Comparison of ENCODE assay signal across 8 cellular contexts in the genomic region with DNA sequence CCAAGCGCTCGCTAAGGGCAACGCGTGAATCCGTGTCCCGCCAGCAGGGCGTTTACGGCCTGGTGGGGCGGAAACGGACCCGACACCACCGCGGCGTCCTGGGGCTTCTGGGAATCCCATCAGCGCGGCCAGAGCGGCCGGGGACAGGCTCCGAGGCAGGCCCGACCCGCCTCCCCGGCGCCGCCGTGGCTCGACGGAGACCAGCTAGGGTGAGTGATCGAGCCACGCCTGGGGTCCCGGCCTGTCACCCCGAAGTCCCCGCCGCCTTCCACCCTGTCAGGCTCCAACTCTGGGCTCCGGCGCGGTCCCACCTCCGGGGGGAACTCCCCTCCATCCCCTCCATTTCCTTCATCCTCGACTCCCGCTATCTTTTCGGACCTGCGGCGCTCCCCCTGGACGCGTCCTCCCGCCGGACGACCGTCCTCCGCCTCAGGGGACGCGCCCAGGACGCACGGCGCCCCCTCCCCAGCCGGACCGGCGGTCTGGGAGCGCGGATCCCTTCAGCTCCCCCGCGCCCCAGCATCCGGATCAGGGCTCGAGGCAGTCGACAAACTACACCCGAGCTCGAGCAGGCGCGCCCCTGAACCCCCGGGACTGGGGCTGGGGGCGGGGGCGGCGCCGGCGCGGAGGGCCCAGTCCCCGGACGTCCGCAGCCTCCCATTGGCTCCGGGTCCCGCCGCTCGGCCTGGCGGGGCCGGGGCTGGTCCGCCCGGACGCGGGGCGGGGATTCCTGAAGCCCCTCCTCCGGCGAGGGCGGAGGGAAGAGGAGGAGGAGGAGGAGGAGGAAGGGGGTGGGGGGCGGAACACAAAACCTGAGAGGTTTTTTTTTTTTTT. TPM values are rescaled to one million over a fixed set of nuclear protein-coding genes. Genes with fewer than 3 reads are reported as not detected.
DNase-seq lines count a peak whose midpoint lies in the region; ATAC-seq and TF ChIP-seq lines count a peak whose summit lies in the region.

No MANE protein-coding gene starts in this region.

- peak overlapping the region; percentile 78 for H3K4me3 Mint-ChIP-seq in activated naive CD4-positive, alpha-beta T cell treated with anti-CD3 and anti-CD28 coated beads, Interleukin-2, amount 50 U/mL, for 24 hours
- H3K4me3 Mint-ChIP-seq in osteocyte (ENCODE audit: unreplicated experiment) = peak overlapping the region; percentile 81

- H3K9me3 ChIP-seq in HCT116 (ENCODE audit: control insufficient read depth in 1 of 2, insufficient read depth in 1 of 2, low read depth in 1 of 2, low read length in 2 of 2) = no peaks in the 10 kb centered on the region
- no peaks in the 10 kb centered on the region for H3K9me3 ChIP-seq in thoracic aorta

- RAD21 ChIA-PET in HCT116 (lab: Charles Lee; ENCODE audit: low non-redundant PET in 1 of 2, low total read pairs in 2 of 2, uncharacterized antibody in 2 of 2, unreplicated experiment in 2 of 2) = interaction anchor here in 1 of 2 experiments (0.5 to 0.8 kb wide), 2 partner anchors 8 to 105 kb away, joined by 5 to 7 read pairs; no protein-coding TSS in a partner anchor

- CTCF ChIA-PET in HCT116 (lab: Charles Lee) = interaction anchor here (1.9 kb wide), 1 partner anchor 93 kb away, joined by 5 read pairs; a partner anchor contains a TSS

- peak overlapping the region; percentile 27 for H3K27ac Mint-ChIP-seq in activated naive CD4-positive, alpha-beta T cell treated with anti-CD3 and anti-CD28 coated beads, Interleukin-2, amount 50 U/mL, for 24 hours
- peak overlapping the region; percentile 81 for H3K27ac Mint-ChIP-seq in osteocyte (ENCODE audit: unreplicated experiment)

- no peaks in the 10 kb centered on the region for H3K9me2 ChIP-seq in HCT116 (ENCODE audit: insufficient read depth)

- ATAC-seq in HCT116 (peak; percentile 93), thoracic aorta (ENCODE audit: insufficient number of reproducible peaks, low FRiP score, low read depth) (peak; percentile 94)

- peak overlapping the region; percentile 96 for H3K9ac ChIP-seq in HCT116 (ENCODE audit: low read length)

- H3K4me3 ChIP-seq in HCT116 (replicated peaks in 1 of 2; ENCODE audit: low read depth in 1 of 2, low read length in 2 of 2) (peak overlapping the region; percentile 84 to 99), thoracic aorta (peak overlapping the region; percentile 94)

- H3K36me3 ChIP-seq in HCT116 (ENCODE audit: control insufficient read depth in 1 of 2, insufficient read depth in 2 of 2, low read length in 2 of 2) (no peaks in the 10 kb centered on the region), thoracic aorta (no peaks in the 10 kb centered on the region)

- H2AFZ ChIP-seq in HCT116 (ENCODE audit: low read depth, low read length, poor library complexity, severe bottlenecking) = no peak overlapping the region

- no peak for TF ChIP-seq POLR2A in HCT116 (IDR thresholded peaks at IDR 0.05; ENCODE audit: borderline replicate concordance, extremely low read depth, insufficient read depth, insufficient read length)

- H3K27ac ChIP-seq in HCT116 (ENCODE audit: low read depth, low read length) = peak overlapping the region; percentile 91
- H3K27ac ChIP-seq in thoracic aorta = peak overlapping the region; percentile 97 to 99

- no peaks in the 10 kb centered on the region for H3K27me3 Mint-ChIP-seq in activated naive CD4-positive, alpha-beta T cell treated with anti-CD3 and anti-CD28 coated beads, Interleukin-2, amount 50 U/mL, for 24 hours
- H3K27me3 Mint-ChIP-seq in osteocyte (ENCODE audit: unreplicated experiment) = no peaks in the 10 kb centered on the region

- no peaks in the 10 kb centered on the region for H3K27me3 ChIP-seq in HCT116 (ENCODE audit: insufficient read depth, low read length)
- no peaks in the 10 kb centered on the region for H3K27me3 ChIP-seq in thoracic aorta (replicated peaks; ENCODE audit: insufficient read depth)

- peaks cover 36% of the 10 kb centered on the region for H3K4me1 Mint-ChIP-seq in activated naive CD4-positive, alpha-beta T cell treated with anti-CD3 and anti-CD28 coated beads, Interleukin-2, amount 50 U/mL, for 24 hours
- peaks cover 27% of the 10 kb centered on the region for H3K4me1 Mint-ChIP-seq in osteocyte (ENCODE audit: unreplicated experiment)

- POLR2A ChIA-PET in HCT116 (lab: Charles Lee) = no interaction called here

- intact Hi-C loops in HCT116 (cut with micrococcal nuclease) = loop anchor here (10.0 kb wide), 1 partner anchor 163 kb away; no protein-coding TSS in a partner anchor

- TF ChIP-seq CTCF in HCT116 (IDR thresholded peaks at IDR 0.05 in 2 of 3, conservative IDR thresholded peaks at IDR 0.05 in 1 of 3; ENCODE audit: borderline replicate concordance in 1 of 3, insufficient read depth in 1 of 3, low read depth in 2 of 3, low read length in 2 of 3) (peak in 2 of 3 experiments; percentile 20 to 28; a peak in 1 of 6 replicates), osteocyte (IDR thresholded peaks at IDR 0.05) (peak; percentile 40), thoracic aorta (IDR thresholded peaks at IDR 0.05) (peak; percentile 48)

- BruUV-seq in HCT116 (replicated peaks; lab: Mats Ljungman, UMichigan) = TSS peak; percentile 84

- DNase-seq in GM04504 (ENCODE audit: low read depth) = peak; percentile 91
- peak; percentile 77 for DNase-seq in HCT116 (ENCODE audit: low read depth, low spot score)
- peak; percentile 88 for DNase-seq in MV-4-11 (lab: John Stamatoyannopoulos, UW)
- DNase-seq in SK-MEL-5 (ENCODE audit: low read depth, low spot score) = peak; percentile 90
- DNase-seq in glomerular visceral epithelial cell (ENCODE audit: extremely low spot score) = peak; percentile 98
- DNase-seq in osteocyte (ENCODE audit: extremely low spot score, unreplicated experiment) = peak; percentile 99
- peak; percentile 86 for DNase-seq in thoracic aorta (ENCODE audit: low spot score)

- H3K4me1 ChIP-seq in HCT116 (ENCODE audit: control insufficient read depth in 1 of 2, insufficient read depth in 2 of 2, low read length in 2 of 2) (peaks cover 10 to 20% of the 10 kb centered on the region in 2 experiments), thoracic aorta (ENCODE audit: control insufficient read depth in 1 of 2, low read depth in 2 of 2) (peaks cover 25 to 37% of the 10 kb centered on the region in 2 donors)

- H4K20me1 ChIP-seq in HCT116 (ENCODE audit: insufficient read depth) = no peaks in the 10 kb centered on the region

- in situ Hi-C loops in SK-MEL-5 (cut with HindIII; ENCODE audit: low pct_unique_long_range_greater_than_20kb, low sequenced_read_pairs) = no loop called here

- no peaks in the 10 kb centered on the region for H3K9me3 Mint-ChIP-seq in activated naive CD4-positive, alpha-beta T cell treated with anti-CD3 and anti-CD28 coated beads, Interleukin-2, amount 50 U/mL, for 24 hours
- H3K9me3 Mint-ChIP-seq in osteocyte (ENCODE audit: unreplicated experiment) = no peaks in the 10 kb centered on the region

- TF ChIP-seq RAD21 in HCT116 (IDR thresholded peaks at IDR 0.05; ENCODE audit: low read depth) = no peak

- H3K36me3 Mint-ChIP-seq in activated naive CD4-positive, alpha-beta T cell treated with anti-CD3 and anti-CD28 coated beads, Interleukin-2, amount 50 U/mL, for 24 hours = no peaks in the 10 kb centered on the region
- H3K36me3 Mint-ChIP-seq in osteocyte (ENCODE audit: unreplicated experiment) = peaks cover 2% of the 10 kb centered on the region

- H3K79me2 ChIP-seq in HCT116 (ENCODE audit: insufficient read depth, low read length) = peaks cover 39% of the 10 kb centered on the region

- peak overlapping the region; percentile 95 for H3K4me2 ChIP-seq in HCT116 (ENCODE audit: low read length)

TF ChIP-seq in HCT116, 20 proteins besides CTCF, POLR2A, EP300 and RAD21 (continues in another document):
- no peak for TF ChIP-seq JUND (IDR thresholded peaks at IDR 0.05)
- peak; percentile 49; the same call in 1 of the 2 replicates for TF ChIP-seq SIN3A (IDR thresholded peaks at IDR 0.05; ENCODE audit: low read depth)
- peak; percentile 72 for TF ChIP-seq EGR1 (IDR thresholded peaks at IDR 0.05; ENCODE audit: low read depth)
- TF ChIP-seq ZNF274 (IDR thresholded peaks at IDR 0.05; ENCODE audit: low read depth, low read length) = no peak
- no peak for TF ChIP-seq CBX3 (IDR thresholded peaks at IDR 0.05; ENCODE audit: low read depth)
- TF ChIP-seq SRF (IDR thresholded peaks at IDR 0.05; ENCODE audit: low read depth) = no peak
- TF ChIP-seq ZFX (IDR thresholded peaks at IDR 0.05) = peak; percentile 80
- TF ChIP-seq, protein P1, sequence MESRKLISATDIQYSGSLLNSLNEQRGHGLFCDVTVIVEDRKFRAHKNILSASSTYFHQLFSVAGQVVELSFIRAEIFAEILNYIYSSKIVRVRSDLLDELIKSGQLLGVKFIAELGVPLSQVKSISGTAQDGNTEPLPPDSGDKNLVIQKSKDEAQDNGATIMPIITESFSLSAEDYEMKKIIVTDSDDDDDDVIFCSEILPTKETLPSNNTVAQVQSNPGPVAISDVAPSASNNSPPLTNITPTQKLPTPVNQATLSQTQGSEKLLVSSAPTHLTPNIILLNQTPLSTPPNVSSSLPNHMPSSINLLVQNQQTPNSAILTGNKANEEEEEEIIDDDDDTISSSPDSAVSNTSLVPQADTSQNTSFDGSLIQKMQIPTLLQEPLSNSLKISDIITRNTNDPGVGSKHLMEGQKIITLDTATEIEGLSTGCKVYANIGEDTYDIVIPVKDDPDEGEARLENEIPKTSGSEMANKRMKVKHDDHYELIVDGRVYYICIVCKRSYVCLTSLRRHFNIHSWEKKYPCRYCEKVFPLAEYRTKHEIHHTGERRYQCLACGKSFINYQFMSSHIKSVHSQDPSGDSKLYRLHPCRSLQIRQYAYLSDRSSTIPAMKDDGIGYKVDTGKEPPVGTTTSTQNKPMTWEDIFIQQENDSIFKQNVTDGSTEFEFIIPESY (IDR thresholded peaks at IDR 0.05; ENCODE audit: extremely low read depth, insufficient replicate concordance, low read length) = no peak
- no peak for TF ChIP-seq FOSL1 (IDR thresholded peaks at IDR 0.05; ENCODE audit: low read depth)
- TF ChIP-seq CEBPB (IDR thresholded peaks at IDR 0.05; ENCODE audit: low read depth) = no peak
- peak; percentile 56; the same call in 1 of the 2 replicates for TF ChIP-seq POLR2AphosphoS5 (IDR thresholded peaks at IDR 0.05; ENCODE audit: low read depth, low read length)

RNA-seq across cellular contexts. Expression of a gene that starts 0.6 kb away (rescaled TPM):
- total RNA-seq in HCT116 (2021; ENCODE audit: unreplicated experiment) (11.3 TPM), osteocyte (17.1 and 20.4 TPM in 2 replicates), thoracic aorta (10 to 100 TPM; 10.8 to 18.4 TPM)
- 7.3 and 8.5 TPM in 2 replicates for polyA plus RNA-seq in HCT116 (2012)
- total RNA-seq in SK-MEL-5 (2014; rRNA removed; shearing (Covaris generic)) = 2.2 and 3.8 TPM in 2 replicates
- 17.6 and 24.6 TPM in 2 replicates for polyA plus RNA-seq in SK-MEL-5 (2015; cell fraction: cytosol; rRNA removed)
- polyA plus RNA-seq in SK-MEL-5 (2015; cell fraction: nucleus; rRNA removed) = 10.9 and 16.5 TPM in 2 replicates

RNA-seq across cellular contexts. Expression of a gene that starts 35.3 kb away (rescaled TPM):
- total RNA-seq in HCT116 (2021; ENCODE audit: unreplicated experiment) (not detected), osteocyte (not detected in 2 replicates), thoracic aorta (not detected)
- not detected in 2 replicates for polyA plus RNA-seq in HCT116 (2012)
- total RNA-seq in SK-MEL-5 (2014; rRNA removed; shearing (Covaris generic)) = not detected in 2 replicates
- polyA plus RNA-seq in SK-MEL-5 (2015; cell fraction: cytosol; rRNA removed) = 0.45 TPM in 1 of 2 replicates, not detected in the other
- not detected in 2 replicates for polyA plus RNA-seq in SK-MEL-5 (2015; cell fraction: nucleus; rRNA removed)

Comparison
In these comparisons a context has a peak if more than half of its experiments do, and no peak if none do; other contexts are left out.
1. Peak in every context shown above with its lines: DNase-seq, ATAC-seq, H3K4me3 ChIP-seq and H3K27ac ChIP-seq.